1 cellular context compared by ENCODE assay signal in the genomic region with DNA sequence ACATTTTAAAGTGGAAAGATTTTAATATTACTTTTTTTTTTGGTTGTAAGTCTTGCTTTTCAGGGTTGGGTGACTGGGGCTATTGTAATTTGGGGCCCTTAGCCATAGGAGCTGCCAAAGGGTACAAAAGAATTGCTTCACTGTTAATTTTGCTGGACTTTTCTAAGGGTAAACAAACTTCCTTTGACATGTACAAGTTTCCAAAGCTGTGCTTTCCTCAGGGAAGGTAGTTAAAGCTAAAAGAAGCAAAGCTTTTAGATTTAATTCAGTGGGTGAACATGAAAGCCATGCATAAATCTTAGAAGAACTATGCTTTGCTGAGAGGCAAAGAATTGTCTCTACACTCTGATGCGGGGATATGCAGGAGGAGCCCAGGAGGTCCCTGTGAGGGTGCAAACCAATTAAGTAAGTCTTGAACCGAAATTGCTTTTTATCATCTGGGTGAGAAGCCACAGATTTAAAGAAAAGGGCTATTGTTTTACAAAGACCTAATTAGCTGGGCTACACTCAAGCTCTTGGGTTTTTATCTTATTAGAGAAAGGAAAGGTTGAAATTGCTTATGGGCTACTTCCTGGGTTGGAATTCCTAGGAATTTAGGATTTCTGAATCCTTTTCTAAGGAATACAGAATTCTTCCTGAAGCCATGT.
TF ChIP-seq lines count a peak whose summit lies in the region.

No MANE protein-coding gene starts in this region.

TF ChIP-seq in GM23338, 12 proteins besides CTCF, POLR2A, EP300 and RAD21:
- no peak for TF ChIP-seq ZNF462 (CRISPR knock-in tag; IDR thresholded peaks at IDR 0.05)
- peak; percentile 85 for TF ChIP-seq NANOG (IDR thresholded peaks at IDR 0.05; ENCODE audit: borderline replicate concordance)
- TF ChIP-seq STAT1 (IDR thresholded peaks at IDR 0.05; ENCODE audit: unreplicated experiment), result no peak
- TF ChIP-seq EZH2 (IDR thresholded peaks at IDR 0.05; ENCODE audit: low read depth, unreplicated experiment), result no peak
